1 cellular context compared by ENCODE assay signal in the genomic region with DNA sequence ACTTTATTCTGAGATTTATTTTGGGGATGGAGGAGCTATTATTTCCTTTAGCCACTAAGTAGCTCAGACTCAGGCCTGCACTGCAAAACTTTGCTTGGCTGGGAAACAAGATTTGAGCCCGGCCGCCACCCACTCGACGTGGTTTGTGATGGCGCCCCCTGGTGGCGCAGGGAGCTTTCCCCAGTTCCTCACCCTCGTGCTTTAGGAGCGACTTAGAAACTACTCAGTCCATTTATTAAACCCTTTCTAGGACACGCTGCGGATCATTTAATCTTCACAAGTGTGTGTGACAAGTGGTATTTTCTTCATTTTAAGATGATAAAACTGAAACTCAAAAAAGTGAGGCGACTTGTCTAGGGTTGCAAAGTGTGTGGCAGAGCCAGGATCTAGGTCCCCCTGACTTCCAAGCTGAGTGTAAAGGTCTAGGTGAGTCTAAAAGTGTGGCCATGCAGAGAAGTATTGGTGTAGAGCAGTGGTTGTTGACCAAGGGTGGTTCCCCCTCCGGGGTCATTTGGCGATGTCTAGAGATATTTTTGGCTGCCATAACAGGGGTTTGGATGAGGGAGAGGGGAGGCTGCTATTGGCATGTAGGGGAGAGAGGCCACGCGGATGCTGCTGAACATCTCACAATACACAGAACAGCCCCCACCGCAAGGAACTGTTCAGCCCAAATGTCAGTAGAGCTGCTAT.
A peak's percentile ranks its signal among the peaks of the same experiment; 100 is the strongest.
TF ChIP-seq lines count a peak whose summit lies in the region.

No MANE protein-coding gene starts in this region.

TF ChIP-seq in GM12878, 131 proteins besides CTCF, POLR2A, EP300 and RAD21:
- TF ChIP-seq BHLHE40 (IDR thresholded peaks at IDR 0.05; ENCODE audit: borderline replicate concordance in 1 of 2, low read depth in 2 of 2, low read length in 1 of 2) (0 out of 4 replicates have a peak, but pooled peaks of 1 of the 2 experiments have one; percentile 24), SMC3 (IDR thresholded peaks at IDR 0.05; ENCODE audit: borderline replicate concordance, low read length) (peak; percentile 29; the same call in 1 of the 2 replicates), EGR1 (IDR thresholded peaks at IDR 0.05; ENCODE audit: borderline replicate concordance in 1 of 2, low read depth in 2 of 2, low read length in 2 of 2) (peak in 1 of 2 experiments; percentile 61; a peak in 2 of 3 replicates), SPI1 (IDR thresholded peaks at IDR 0.05; ENCODE audit: borderline replicate concordance, insufficient read depth, low read depth, low read length) (peak; percentile 40; the same call in 1 of the 2 replicates), CREB1 (IDR thresholded peaks at IDR 0.05; ENCODE audit: low read depth) (0 out of 2 replicates have a peak, but pooled peaks have one; percentile 45), NBN (IDR thresholded peaks at IDR 0.05) (0 out of 2 replicates have a peak, but pooled peaks have one; percentile 19), YBX1 (IDR thresholded peaks at IDR 0.05) (no peak), CBFB (IDR thresholded peaks at IDR 0.05; ENCODE audit: low read depth) (peak; percentile 48; the same call in 1 of the 2 replicates), HDAC6 (IDR thresholded peaks at IDR 0.05; ENCODE audit: unreplicated experiment) (no peak), CREM (IDR thresholded peaks at IDR 0.05; ENCODE audit: low read depth) (0 out of 2 replicates have a peak, but pooled peaks have one; percentile 33), RCOR1 (conservative IDR thresholded peaks at IDR 0.05; ENCODE audit: low read depth, low read length) (no peak), RUNX3 (IDR thresholded peaks at IDR 0.05; ENCODE audit: low read length) (peak; percentile 66), YY1 (IDR thresholded peaks at IDR 0.05; ENCODE audit: low read depth, low read length) (0 out of 2 replicates have a peak, but pooled peaks have one; percentile 29)
- TF ChIP-seq, protein P1, sequence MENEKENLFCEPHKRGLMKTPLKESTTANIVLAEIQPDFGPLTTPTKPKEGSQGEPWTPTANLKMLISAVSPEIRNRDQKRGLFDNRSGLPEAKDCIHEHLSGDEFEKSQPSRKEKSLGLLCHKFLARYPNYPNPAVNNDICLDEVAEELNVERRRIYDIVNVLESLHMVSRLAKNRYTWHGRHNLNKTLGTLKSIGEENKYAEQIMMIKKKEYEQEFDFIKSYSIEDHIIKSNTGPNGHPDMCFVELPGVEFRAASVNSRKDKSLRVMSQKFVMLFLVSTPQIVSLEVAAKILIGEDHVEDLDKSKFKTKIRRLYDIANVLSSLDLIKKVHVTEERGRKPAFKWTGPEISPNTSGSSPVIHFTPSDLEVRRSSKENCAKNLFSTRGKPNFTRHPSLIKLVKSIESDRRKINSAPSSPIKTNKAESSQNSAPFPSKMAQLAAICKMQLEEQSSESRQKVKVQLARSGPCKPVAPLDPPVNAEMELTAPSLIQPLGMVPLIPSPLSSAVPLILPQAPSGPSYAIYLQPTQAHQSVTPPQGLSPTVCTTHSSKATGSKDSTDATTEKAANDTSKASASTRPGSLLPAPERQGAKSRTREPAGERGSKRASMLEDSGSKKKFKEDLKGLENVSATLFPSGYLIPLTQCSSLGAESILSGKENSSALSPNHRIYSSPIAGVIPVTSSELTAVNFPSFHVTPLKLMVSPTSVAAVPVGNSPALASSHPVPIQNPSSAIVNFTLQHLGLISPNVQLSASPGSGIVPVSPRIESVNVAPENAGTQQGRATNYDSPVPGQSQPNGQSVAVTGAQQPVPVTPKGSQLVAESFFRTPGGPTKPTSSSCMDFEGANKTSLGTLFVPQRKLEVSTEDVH (IDR thresholded peaks at IDR 0.05; ENCODE audit: low read depth, partially characterized antibody): no peak
TF ChIP-seq in GM12878: peak in this region for 10.
